35 cellular contexts compared by ENCODE assay signal in the genomic region with DNA sequence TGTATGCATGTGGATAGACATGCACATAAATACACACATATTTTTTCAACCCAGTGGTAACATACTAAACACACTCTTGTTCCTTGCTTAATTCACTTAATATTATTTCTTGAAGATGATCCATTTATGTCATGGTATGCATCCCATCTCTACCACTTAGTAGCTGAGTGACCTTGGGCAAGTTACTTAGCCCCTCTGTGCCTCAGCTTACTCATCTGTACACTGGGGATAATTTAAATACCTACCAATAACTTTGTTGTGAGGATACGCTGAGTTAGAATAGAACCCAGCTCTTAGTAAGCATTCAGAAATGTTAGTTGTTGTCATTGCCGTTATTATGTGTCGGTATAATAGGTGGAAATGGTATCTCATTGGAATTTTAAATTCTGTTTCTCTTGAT.
"Had no signal": no experiment of that assay in that cellular context is flagged by ENCODE, and none has a peak within 500 bp of the region (broad histone marks: within the 10 kb centered on the region; RNA-seq: fewer than 3 reads in every experiment).

No MANE protein-coding gene starts in this region.

- H3K4me3 ChIP-seq: MG63 had no signal

- H3K9me3 ChIP-seq: MG63 had no signal

- DNase-seq: Karpas-422, Kasumi-1, MG63, MM.1S, MV-4-11, NCI-H1048, NCI-H1092, NCI-H1092 treated with DMSO at 0.1 percent for 48 hours, NCI-H1105, NCI-H1105 treated with DMSO at 0.1 percent for 48 hours, NCI-H1417, NCI-H1417 treated with DMSO at 0.1 percent for 48 hours, NCI-H1436, NCI-H1436 treated with DMSO at 0.1 percent for 48 hours, NCI-H146, NCI-H1694, NCI-H1694 treated with DMSO at 0.1 percent for 48 hours, NCI-H187, NCI-H187 treated with DMSO at 0.1 percent for 48 hours, NCI-H1930, NCI-H2029, NCI-H2029 treated with DMSO at 0.1 percent for 48 hours, NCI-H2081, NCI-H2081 treated with DMSO at 0.1 percent for 48 hours, NCI-H2107, NCI-H2171, NCI-H2171 treated with DMSO at 0.1 percent for 48 hours, NCI-H2227 treated with DMSO at 0.1 percent for 48 hours, NCI-H226, NCI-H345, NCI-H446, NCI-H446 treated with DMSO at 0.1 percent for 48 hours, NCI-H510A, NCI-H510A treated with DMSO at 0.1 percent for 48 hours, NCI-H524 had no signal

- H3K27me3 ChIP-seq: MG63 had no signal
